Comparison of ENCODE assay signal across 1 cellular context in genomic region chr16:30091474-30092372, GRCh38.
TF ChIP-seq lines count a peak whose summit lies in the region.

TSS of gene TBX6 (minus strand) at chr16:30091924. CDS start at chr16:30091193, 731 bp downstream.

TF ChIP-seq in HepG2, 621 proteins besides CTCF, POLR2A, EP300 and RAD21 (continued from another document and continues in another):
- TF ChIP-seq AHDC1 (CRISPR knock-in tag; IDR thresholded peaks at IDR 0.05; ENCODE audit: borderline replicate concordance) (no peak), ZNF549 (CRISPR knock-in tag; IDR thresholded peaks at IDR 0.05) (no peak), ZSCAN25 (CRISPR knock-in tag; IDR thresholded peaks at IDR 0.05) (peak; percentile 83; the same call in 1 of the 2 replicates), E2F2 (CRISPR knock-in tag; IDR thresholded peaks at IDR 0.05; ENCODE audit: borderline replicate concordance) (peak; percentile 47; the same call in 1 of the 2 replicates), AFF4 (CRISPR knock-in tag; IDR thresholded peaks at IDR 0.05) (no peak), KDM3A (CRISPR knock-in tag; IDR thresholded peaks at IDR 0.05; ENCODE audit: low read depth) (peak; percentile 89), ZNF264 (CRISPR knock-in tag; IDR thresholded peaks at IDR 0.05) (peak; percentile 30; the same call in 1 of the 2 replicates), ZNF556 (CRISPR knock-in tag; IDR thresholded peaks at IDR 0.05; ENCODE audit: borderline replicate concordance) (0 out of 2 replicates have a peak, but pooled peaks have one; percentile 15), ZNF83 (CRISPR knock-in tag; IDR thresholded peaks at IDR 0.05; ENCODE audit: borderline replicate concordance) (no peak), ZNF230 (CRISPR knock-in tag; IDR thresholded peaks at IDR 0.05) (no peak), IRF1 (CRISPR knock-in tag; IDR thresholded peaks at IDR 0.05; ENCODE audit: low read depth) (no peak), CC2D1A (CRISPR knock-in tag; IDR thresholded peaks at IDR 0.05) (no peak), POGZ (CRISPR knock-in tag; IDR thresholded peaks at IDR 0.05) (0 out of 2 replicates have a peak, but pooled peaks have one; percentile 34), SOX5 (CRISPR knock-in tag; IDR thresholded peaks at IDR 0.05; ENCODE audit: borderline replicate concordance) (peak; percentile 28; the same call in 1 of the 2 replicates), ZNF557 (CRISPR knock-in tag; IDR thresholded peaks at IDR 0.05) (no peak; the same call in 1 of the 2 replicates), ZNF552 (CRISPR knock-in tag; IDR thresholded peaks at IDR 0.05; ENCODE audit: borderline replicate concordance) (no peak), SP4 (CRISPR knock-in tag; IDR thresholded peaks at IDR 0.05) (no peak; the same call in 1 of the 2 replicates), ZSCAN30 (CRISPR knock-in tag; IDR thresholded peaks at IDR 0.05) (no peak), ISL2 (CRISPR knock-in tag; IDR thresholded peaks at IDR 0.05) (peak; percentile 77), NAIF1 (CRISPR knock-in tag; IDR thresholded peaks at IDR 0.05; ENCODE audit: borderline replicate concordance) (no peak), ATF4 (CRISPR knock-in tag; IDR thresholded peaks at IDR 0.05) (no peak), ZNF652 (CRISPR knock-in tag; IDR thresholded peaks at IDR 0.05; ENCODE audit: borderline replicate concordance, low read depth) (no peak), ZBTB7A (CRISPR knock-in tag; IDR thresholded peaks at IDR 0.05) (peak; percentile 50; the same call in 1 of the 2 replicates), GFI1 (CRISPR knock-in tag; IDR thresholded peaks at IDR 0.05; ENCODE audit: borderline replicate concordance) (0 out of 2 replicates have a peak, but pooled peaks have one; percentile 77), ZC3H4 (CRISPR knock-in tag; IDR thresholded peaks at IDR 0.05; ENCODE audit: borderline replicate concordance) (peak; percentile 34; the same call in 1 of the 2 replicates), SAP130 (CRISPR knock-in tag; IDR thresholded peaks at IDR 0.05; ENCODE audit: low read depth) (peak; percentile 84), ELK4 (CRISPR knock-in tag; IDR thresholded peaks at IDR 0.05; ENCODE audit: borderline replicate concordance) (peak; percentile 21; the same call in 1 of the 2 replicates), ZNF646 (CRISPR knock-in tag; IDR thresholded peaks at IDR 0.05) (no peak), NBN (conservative IDR thresholded peaks at IDR 0.05) (no peak), YY1 (IDR thresholded peaks at IDR 0.05; ENCODE audit: insufficient read depth, insufficient replicate concordance, low read depth, low read length) (peak; percentile 80), RARA (CRISPR knock-in tag; IDR thresholded peaks at IDR 0.05) (peak; percentile 32; the same call in 1 of the 2 replicates), FOXP4 (CRISPR knock-in tag; IDR thresholded peaks at IDR 0.05) (peak; percentile 50; the same call in 1 of the 2 replicates), FOXC1 (CRISPR knock-in tag; IDR thresholded peaks at IDR 0.05; ENCODE audit: borderline replicate concordance) (peak; percentile 0; the same call in 1 of the 2 replicates), IRX3 (CRISPR knock-in tag; IDR thresholded peaks at IDR 0.05; ENCODE audit: borderline replicate concordance, low read depth) (no peak), ZNF101 (CRISPR knock-in tag; IDR thresholded peaks at IDR 0.05; ENCODE audit: borderline replicate concordance, low read depth) (no peak), ADNP (CRISPR knock-in tag; IDR thresholded peaks at IDR 0.05) (no peak)
